ENCODE assay signal across 23 cellular contexts in genomic region chr22:49147617-49148175, GRCh38.
DNase-seq lines count a peak whose midpoint lies in the region; ATAC-seq and TF ChIP-seq lines count a peak whose summit lies in the region.
"Had no signal": no experiment of that assay in that cellular context is flagged by ENCODE, and none has a peak within 500 bp of the region (broad histone marks: within the 10 kb centered on the region; RNA-seq: fewer than 3 reads in every experiment).

No MANE protein-coding gene starts in this region.

- H3K36me3 Mint-ChIP-seq in activated naive CD8-positive, alpha-beta T cell treated with anti-CD3 and anti-CD28 coated beads, Interleukin-2, amount 10 ng/mL, durations not matched to agents 7 days and 5 days = no peaks in the 10 kb centered on the region
- H3K36me3 Mint-ChIP-seq in activated naive CD8-positive, alpha-beta T cell treated with anti-CD3 and anti-CD28 coated beads for 36 hours = no peaks in the 10 kb centered on the region
- H3K36me3 Mint-ChIP-seq: CD14-positive monocyte; CD8-positive, alpha-beta memory T cell had no signal

- peaks cover 1% of the 10 kb centered on the region for H3K4me1 Mint-ChIP-seq in activated naive CD8-positive, alpha-beta T cell treated with anti-CD3 and anti-CD28 coated beads, Interleukin-2, amount 10 ng/mL, durations not matched to agents 7 days and 5 days
- H3K4me1 Mint-ChIP-seq in activated naive CD8-positive, alpha-beta T cell treated with anti-CD3 and anti-CD28 coated beads for 36 hours = no peaks in the 10 kb centered on the region
- H3K4me1 Mint-ChIP-seq: CD14-positive monocyte; CD8-positive, alpha-beta memory T cell had no signal

- ATAC-seq in activated naive CD8-positive, alpha-beta T cell treated with anti-CD3 and anti-CD28 coated beads, Interleukin-2, amount 10 ng/mL, durations not matched to agents 7 days and 5 days (ENCODE audit: low read depth) = no peak
- ATAC-seq: A549, GM23338, HCT116 had no signal

- H3K27me3 Mint-ChIP-seq in activated naive CD8-positive, alpha-beta T cell treated with anti-CD3 and anti-CD28 coated beads, Interleukin-2, amount 10 ng/mL, durations not matched to agents 7 days and 5 days = peaks cover 2% of the 10 kb centered on the region
- H3K27me3 Mint-ChIP-seq in activated naive CD8-positive, alpha-beta T cell treated with anti-CD3 and anti-CD28 coated beads for 36 hours = no peaks in the 10 kb centered on the region

- TF ChIP-seq POLR2A in spleen (IDR thresholded peaks at IDR 0.05) = no peak

- no peak overlapping the region for H3K4me3 Mint-ChIP-seq in activated naive CD8-positive, alpha-beta T cell treated with anti-CD3 and anti-CD28 coated beads, Interleukin-2, amount 10 ng/mL, durations not matched to agents 7 days and 5 days
- H3K4me3 Mint-ChIP-seq in activated naive CD8-positive, alpha-beta T cell treated with anti-CD3 and anti-CD28 coated beads for 36 hours = no peak overlapping the region
- H3K4me3 Mint-ChIP-seq: CD14-positive monocyte; CD4-positive, alpha-beta T cell; CD8-positive, alpha-beta memory T cell; GM23338; H9 had no signal

- TF ChIP-seq CTCF in coronary artery (IDR thresholded peaks at IDR 0.05) (no peak), spleen (IDR thresholded peaks at IDR 0.05 in 8 of 11, conservative IDR thresholded peaks at IDR 0.05 in 3 of 11) (no peak)

- H3K4me3 ChIP-seq in coronary artery (no peak overlapping the region), spleen (no peak overlapping the region)
- H3K4me3 ChIP-seq: A549; BLaER1 treated with 17β-estradiol and CSF1 and Interleukin-3, amounts not matched to agents 10 nM and 100 nM; GM23338 had no signal

- POLR2A ChIA-PET in activated naive CD8-positive, alpha-beta T cell treated with anti-CD3 and anti-CD28 coated beads, Interleukin-2, amount 10 ng/mL, durations not matched to agents 7 days and 5 days (lab: Charles Lee) = no interaction called here

- no peaks in the 10 kb centered on the region for H3K9me3 ChIP-seq in spleen
- H3K9me3 ChIP-seq: A549; BLaER1 treated with 17β-estradiol and CSF1 and Interleukin-3, amounts not matched to agents 10 nM and 100 nM had no signal

- no peak for DNase-seq in activated naive CD8-positive, alpha-beta T cell treated with anti-CD3 and anti-CD28 coated beads, Interleukin-2, amount 10 ng/mL, durations not matched to agents 7 days and 5 days
- DNase-seq in activated naive CD8-positive, alpha-beta T cell treated with anti-CD3 and anti-CD28 coated beads for 36 hours = no peak
- DNase-seq in coronary artery (ENCODE audit: low spot score) = peak; percentile 69
- peak; percentile 77 for DNase-seq in mesenteric fat pad (ENCODE audit: low spot score)
- peak; percentile 61 for DNase-seq in spleen
- no peak for DNase-seq in RKO (ENCODE audit: low spot score)
- DNase-seq in NCI-H1694 (lab: John Stamatoyannopoulos, UW) = no peak
- DNase-seq: 8988T; ACHN; AML-193; BE2C; Calu3; CD4-positive, alpha-beta T cell; CD8-positive, alpha-beta memory T cell; DMS53; DMS79 treated with DMSO at 0.1 percent for 48 hours; GF-D8; H9 had no signal

- no peaks in the 10 kb centered on the region for H3K4me1 ChIP-seq in spleen
- H3K4me1 ChIP-seq: A549, BE2C had no signal

- H3K36me3 ChIP-seq in spleen = no peaks in the 10 kb centered on the region
- H3K36me3 ChIP-seq: BE2C; BLaER1 treated with 17β-estradiol and CSF1 and Interleukin-3, amounts not matched to agents 10 nM and 100 nM had no signal

- intact Hi-C loops in spleen (cut with DNase I; ENCODE audit: low total_unique reads) = no loop called here

- peaks cover 0 to 55% (median 0%) of the 10 kb centered on the region in 7 donors for H3K27me3 ChIP-seq in spleen (replicated peaks in 1 of 7)
- H3K27me3 ChIP-seq: BE2C had no signal

- WGBS in spleen, 5 donors = 72 to 79% (median 77%) methylated on average over 15 of the region's 15 CpGs

- H3K27ac ChIP-seq in coronary artery (no peak overlapping the region), spleen (no peak overlapping the region)
- H3K27ac ChIP-seq: A549; BLaER1 treated with 17β-estradiol and CSF1 and Interleukin-3, amounts not matched to agents 10 nM and 100 nM had no signal

- H3K27ac Mint-ChIP-seq in activated naive CD8-positive, alpha-beta T cell treated with anti-CD3 and anti-CD28 coated beads, Interleukin-2, amount 10 ng/mL, durations not matched to agents 7 days and 5 days = peak overlapping the region; percentile 19
- no peak overlapping the region for H3K27ac Mint-ChIP-seq in activated naive CD8-positive, alpha-beta T cell treated with anti-CD3 and anti-CD28 coated beads for 36 hours
- H3K27ac Mint-ChIP-seq: CD4-positive, alpha-beta T cell; CD8-positive, alpha-beta memory T cell; GM23338; H9 had no signal

- no peaks in the 10 kb centered on the region for H3K9me3 Mint-ChIP-seq in activated naive CD8-positive, alpha-beta T cell treated with anti-CD3 and anti-CD28 coated beads, Interleukin-2, amount 10 ng/mL, durations not matched to agents 7 days and 5 days
- no peaks in the 10 kb centered on the region for H3K9me3 Mint-ChIP-seq in activated naive CD8-positive, alpha-beta T cell treated with anti-CD3 and anti-CD28 coated beads for 36 hours
- H3K9me3 Mint-ChIP-seq: CD4-positive, alpha-beta T cell; CD8-positive, alpha-beta memory T cell; GM23338 had no signal

Comparison
In these comparisons a context has a peak if more than half of its experiments do, and no peak if none do; other contexts are left out.
1. DNase-seq: peak in coronary artery (single experiment), mesenteric fat pad (single experiment) and spleen (single experiment); none in activated naive CD8-positive, alpha-beta T cell treated with anti-CD3 and anti-CD28 coated beads, Interleukin-2, amount 10 ng/mL, durations not matched to agents 7 days and 5 days (single experiment), activated naive CD8-positive, alpha-beta T cell treated with anti-CD3 and anti-CD28 coated beads for 36 hours (single experiment), RKO (single experiment) and NCI-H1694 (single experiment).